In the genomic region with DNA sequence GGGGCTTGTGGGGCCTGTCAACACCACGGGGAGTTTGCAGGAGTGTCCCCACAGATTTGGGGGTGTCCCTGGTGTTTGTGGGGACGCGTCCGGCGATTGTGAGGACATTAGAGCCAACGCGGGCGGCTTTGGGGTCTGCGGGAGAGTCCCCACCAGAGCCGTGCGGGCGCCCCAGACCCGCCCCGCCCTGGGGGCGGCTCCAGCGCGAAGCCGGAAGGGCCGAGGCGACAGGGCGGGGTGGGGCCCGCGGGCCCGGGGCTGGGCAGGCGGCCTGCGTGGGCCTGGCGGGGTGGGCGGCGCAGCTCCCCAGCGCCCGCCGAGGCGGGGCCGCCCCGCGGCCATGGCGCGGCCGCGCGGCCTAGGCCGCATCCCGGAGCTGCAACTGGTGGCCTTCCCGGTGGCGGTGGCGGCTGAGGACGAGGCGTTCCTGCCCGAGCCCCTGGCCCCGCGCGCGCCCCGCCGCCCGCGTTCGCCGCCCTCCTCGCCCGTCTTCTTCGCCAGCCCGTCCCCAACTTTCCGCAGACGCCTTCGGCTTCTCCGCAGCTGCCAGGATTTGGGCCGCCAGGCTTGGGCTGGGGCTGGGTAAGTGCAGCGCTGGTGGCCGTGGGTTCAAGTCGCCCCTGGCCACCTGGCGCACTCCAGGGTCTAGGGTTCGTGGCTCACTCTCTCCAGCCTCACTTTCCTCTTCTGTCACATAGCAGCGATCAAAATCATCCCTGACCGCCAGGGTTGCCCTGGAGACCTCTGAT, we compare ENCODE assay signal across 7 cellular contexts. TPM values are rescaled to one million over a fixed set of nuclear protein-coding genes. Genes with fewer than 3 reads are reported as not detected.
A peak's percentile ranks its signal among the peaks of the same experiment; 100 is the strongest.
DNase-seq lines count a peak whose midpoint lies in the region; ATAC-seq lines count a peak whose summit lies in the region.

No MANE protein-coding gene starts in this region.

- H3K27me3 ChIP-seq in neuron (ENCODE audit: insufficient read depth, low read length) = peaks cover 70% of the 10 kb centered on the region

- H3K36me3 ChIP-seq in neuron (ENCODE audit: insufficient read depth, low read length) = no peaks in the 10 kb centered on the region

- no peaks in the 10 kb centered on the region for H3K9me3 ChIP-seq in neuron (ENCODE audit: low read length)

- DNase-seq in OCI-M2 (lab: John Stamatoyannopoulos, UW; ENCODE audit: unreplicated experiment) = peak; percentile 78
- no peak for DNase-seq in DMS153 (lab: John Stamatoyannopoulos, UW)
- no peak for DNase-seq in T1000 (lab: John Stamatoyannopoulos, UW)

- peak overlapping the region; percentile 20 for H3K4me3 ChIP-seq in neuron (ENCODE audit: low read length)

- H3K4me1 ChIP-seq in neuron (ENCODE audit: insufficient read depth, low read length) = peaks cover 5% of the 10 kb centered on the region

- peak; percentile 39 for ATAC-seq in GM18498 (IDR thresholded peaks at IDR 0.05; ENCODE audit: unreplicated experiment)
- ATAC-seq in esophagus mucosa = peak; percentile 12
- ATAC-seq in HG03095 (IDR thresholded peaks at IDR 0.05; ENCODE audit: unreplicated experiment) = no peak

- H2AFZ ChIP-seq in neuron (ENCODE audit: low read depth, low read length) = no peak overlapping the region

RNA-seq across cellular contexts. Expression of a gene that starts 10.3 kb away (rescaled TPM):
- 0.92 TPM for total RNA-seq in esophagus mucosa

RNA-seq across cellular contexts. Expression of a gene that starts 27.3 kb away (rescaled TPM):
- 86.5 TPM for total RNA-seq in esophagus mucosa

RNA-seq across cellular contexts. Expression of a gene that starts 50.3 kb away (rescaled TPM):
- 51.1 TPM for total RNA-seq in esophagus mucosa
